Comparison of ENCODE assay signal across 1 cellular context in genomic region chr1:15863156-15863901, GRCh38.
TF ChIP-seq lines count a peak whose summit lies in the region.

No MANE protein-coding gene starts in this region.

TF ChIP-seq in SK-N-SH treated with all-trans-retinoic acid at 6 μM for 48 hours, 23 proteins besides CTCF, POLR2A, EP300 and RAD21 (continued from another document):
- TF ChIP-seq CSRNP3 (CRISPR knock-in tag; IDR thresholded peaks at IDR 0.05) (no peak), BACH2 (CRISPR knock-in tag; IDR thresholded peaks at IDR 0.05; ENCODE audit: borderline replicate concordance) (no peak), ZFP30 (CRISPR knock-in tag; IDR thresholded peaks at IDR 0.05) (no peak)
TF ChIP-seq in SK-N-SH treated with all-trans-retinoic acid at 6 μM for 48 hours: peak in this region for 0.
